21 cellular contexts compared by ENCODE assay signal in the genomic region with DNA sequence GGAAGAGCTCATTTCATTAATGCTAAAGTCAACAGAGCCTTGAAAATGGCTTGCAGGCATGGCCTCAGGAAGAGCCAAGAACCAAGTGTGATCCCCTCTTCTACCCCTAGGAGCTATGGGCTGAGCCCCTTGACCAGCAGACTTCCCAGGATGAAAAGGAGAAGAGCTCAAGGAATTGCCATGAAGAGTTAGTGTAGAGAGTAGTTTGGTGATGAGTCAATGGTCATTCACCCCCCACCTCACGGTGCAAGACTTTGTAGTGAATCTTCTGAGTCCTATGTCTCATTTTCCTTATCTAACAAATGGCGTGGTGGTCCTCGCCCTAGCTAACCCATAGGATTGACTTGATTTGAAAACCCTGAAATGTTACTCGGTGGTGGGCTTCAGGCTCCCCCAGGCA.
"Had no signal": no experiment of that assay in that cellular context is flagged by ENCODE, and none has a peak within 500 bp of the region (broad histone marks: within the 10 kb centered on the region; RNA-seq: fewer than 3 reads in every experiment).

No MANE protein-coding gene starts in this region.

- ATAC-seq: activated T-cell treated with anti-CD3 and anti-CD28 coated beads, Interleukin-2, amount 50 U/mL, for 4 hours had no signal

- H3K27ac Mint-ChIP-seq: activated CD4-positive, alpha-beta memory T cell treated with anti-CD3 and anti-CD28 coated beads for 36 hours; activated CD4-positive, alpha-beta T cell treated with anti-CD3 and anti-CD28 coated beads, Interleukin-2, amount 10 ng/mL, durations not matched to agents 7 days and 5 days; activated naive CD4-positive, alpha-beta T cell treated with anti-CD3 and anti-CD28 coated beads for 36 hours; activated naive CD8-positive, alpha-beta T cell had no signal

- H3K4me1 ChIP-seq: adrenal gland had no signal

- H3K4me2 ChIP-seq: PC-9 had no signal

- H3K27me3 Mint-ChIP-seq: activated naive CD8-positive, alpha-beta T cell had no signal

- H3K27me3 ChIP-seq: adrenal gland, MG63 had no signal

- H3K4me1 Mint-ChIP-seq: activated CD4-positive, alpha-beta T cell treated with anti-CD3 and anti-CD28 coated beads, Interleukin-2, amount 10 ng/mL, durations not matched to agents 7 days and 5 days had no signal

- H3K27ac ChIP-seq: adrenal gland, PC-9, SK-N-MC, VCaP had no signal

- H3K4me3 Mint-ChIP-seq: activated CD4-positive, alpha-beta memory T cell treated with anti-CD3 and anti-CD28 coated beads for 36 hours; activated CD4-positive, alpha-beta T cell treated with anti-CD3 and anti-CD28 coated beads, Interleukin-2, amount 10 ng/mL, durations not matched to agents 7 days and 5 days; activated naive CD4-positive, alpha-beta T cell treated with anti-CD3 and anti-CD28 coated beads for 36 hours; activated naive CD8-positive, alpha-beta T cell; activated T-cell treated with anti-CD3 and anti-CD28 coated beads, Interleukin-2, amount 50 U/mL, for 4 hours had no signal

- H3K9me3 ChIP-seq: adrenal gland, MG63 had no signal

- DNase-seq: activated CD4-positive, alpha-beta memory T cell treated with anti-CD3 and anti-CD28 coated beads for 36 hours; activated CD4-positive, alpha-beta T cell treated with anti-CD3 and anti-CD28 coated beads, Interleukin-2, amount 10 ng/mL, durations not matched to agents 7 days and 5 days; activated CD4-positive, CD25-positive, alpha-beta regulatory T cell; activated CD8-positive, alpha-beta memory T cell treated with anti-CD3 and anti-CD28 coated beads for 24 hours; activated gamma-delta T cell; activated naive CD4-positive, alpha-beta T cell treated with anti-CD3 and anti-CD28 coated beads for 36 hours; activated T-cell treated with anti-CD3 and anti-CD28 coated beads, Interleukin-2, amount 50 U/mL, for 4 hours; adrenal gland; anterior cingulate cortex; MG63; NCI-H1092 treated with DMSO at 0.1 percent for 48 hours; NCI-H1436; NCI-H1694 treated with DMSO at 0.1 percent for 48 hours; NCI-H2029 treated with DMSO at 0.1 percent for 48 hours; NCI-H510A treated with DMSO at 0.1 percent for 48 hours; PC-9; SIG-M5; T-helper 1 cell had no signal

- H2AFZ ChIP-seq: PC-9 had no signal

- H3K36me3 Mint-ChIP-seq: activated CD4-positive, alpha-beta memory T cell treated with anti-CD3 and anti-CD28 coated beads for 36 hours; activated naive CD8-positive, alpha-beta T cell had no signal
